Comparison of ENCODE assay signal across 13 cellular contexts in the genomic region with DNA sequence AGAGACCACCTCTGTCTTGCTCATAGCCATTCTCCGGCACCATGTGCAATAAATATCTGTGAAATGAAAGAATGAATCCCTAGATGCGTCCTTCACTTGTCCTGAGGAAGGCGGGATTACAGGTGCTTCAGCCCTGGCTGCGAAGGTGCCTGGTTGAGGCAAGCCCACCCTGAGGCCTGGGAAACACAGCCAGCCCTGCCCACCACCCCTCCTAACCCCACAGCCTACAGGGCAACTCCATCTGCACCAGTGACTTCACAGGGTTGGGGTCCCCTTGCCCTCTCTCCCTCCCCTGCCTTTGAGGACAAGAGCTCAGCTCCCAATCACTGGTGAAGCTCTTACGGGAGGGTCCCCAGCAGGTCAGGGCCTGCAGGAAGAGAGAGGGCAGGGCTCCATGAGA. TPM values are rescaled to one million over a fixed set of nuclear protein-coding genes. Genes with fewer than 3 reads are reported as not detected.
A peak's percentile ranks its signal among the peaks of the same experiment; 100 is the strongest.
DNase-seq lines count a peak whose midpoint lies in the region; ATAC-seq and TF ChIP-seq lines count a peak whose summit lies in the region.
"Had no signal": no experiment of that assay in that cellular context is flagged by ENCODE, and none has a peak within 500 bp of the region (broad histone marks: within the 10 kb centered on the region; RNA-seq: fewer than 3 reads in every experiment).

No MANE protein-coding gene starts in this region.

- H2BK12ac ChIP-seq in trophoblast cell (ENCODE audit: low read length), result peak overlapping the region; percentile 83

- no peak overlapping the region for H4K12ac ChIP-seq in trophoblast cell (ENCODE audit: low read depth, low read length)

- H3K79me2 ChIP-seq in trophoblast cell (ENCODE audit: control insufficient read depth, insufficient read depth, low read length, poor library complexity), result peaks cover 6% of the 10 kb centered on the region

- peaks cover 3% of the 10 kb centered on the region for H3K36me3 Mint-ChIP-seq in CD4-positive, CD25-positive, alpha-beta regulatory T cell
- no peaks in the 10 kb centered on the region for H3K36me3 Mint-ChIP-seq in dendritic cell treated with granulocyte-macrophage colony-stimulating factor and Interleukin-4, amounts not matched to agents 40 ng/mL and 50 ng/mL, for 4 days (ENCODE audit: low read depth)
- H3K36me3 Mint-ChIP-seq: type B pancreatic cell had no signal

- H2BK120ac ChIP-seq in trophoblast cell (ENCODE audit: insufficient read depth, low read length, poor library complexity), result peak overlapping the region; percentile 75

- peaks cover 33% of the 10 kb centered on the region for H3K79me1 ChIP-seq in trophoblast cell (ENCODE audit: low read length)

- no peaks in the 10 kb centered on the region for H3K36me3 ChIP-seq in CD4-positive, CD25-positive, alpha-beta regulatory T cell (ENCODE audit: control insufficient read depth, insufficient read depth, low read length)
- H3K36me3 ChIP-seq in Panc1 (ENCODE audit: control insufficient read depth, insufficient read depth, low read length) (no peaks in the 10 kb centered on the region), trophoblast cell (ENCODE audit: control insufficient read depth in 1 of 2, insufficient read depth in 2 of 2, low read length in 2 of 2) (no peaks in the 10 kb centered on the region)

- no peak for DNase-seq in CD4-positive, CD25-positive, alpha-beta regulatory T cell
- DNase-seq in Panc1 (ENCODE audit: low read depth, low spot score) (no peak), trophoblast cell (no peak), NCI-H187 treated with DMSO at 0.1 percent for 48 hours (lab: John Stamatoyannopoulos, UW) (no peak), HEK293T (ENCODE audit: extremely low spot score) (no peak), nucleus accumbens (lab: John Stamatoyannopoulos, UW) (no peak), Kasumi-1 (lab: John Stamatoyannopoulos, UW) (no peak)
- DNase-seq: stimulated activated CD4-positive, alpha-beta T cell treated with anti-CD3 and anti-CD28 coated beads, Interleukin-2, amount 100 ng/mL, for 48 hours had no signal

- CTCF ChIA-PET in Panc1 (lab: Charles Lee), result no interaction called here
- CTCF ChIA-PET in HEK293T (lab: Yijun Ruan, JAX), result interaction anchor here (1.0 to 1.8 kb wide), 2 partner anchors 23 to 141 kb away, joined by 3 to 5 read pairs; no protein-coding TSS in a partner anchor

- H4K8ac ChIP-seq in trophoblast cell (ENCODE audit: low read depth, low read length), result peak overlapping the region; percentile 13

- peak overlapping the region; percentile 30 for H2AFZ ChIP-seq in trophoblast cell (ENCODE audit: insufficient read depth, low read length, poor library complexity)

- in situ Hi-C loops in Panc1 (cut with HindIII; ENCODE audit: low pct_unique_long_range_greater_than_20kb, low sequenced_read_pairs), result no loop called here

- H3K23ac ChIP-seq in trophoblast cell (ENCODE audit: low read length), result no peak overlapping the region

- no TSS peak for BruUV-seq in Panc1 (replicated peaks; lab: Mats Ljungman, UMichigan)

- H3K4me2 ChIP-seq in trophoblast cell (ENCODE audit: low read length), result no peak overlapping the region

- peak overlapping the region; percentile 89 for H4K91ac ChIP-seq in trophoblast cell (ENCODE audit: low read depth, low read length)

- H3K27ac Mint-ChIP-seq in CD4-positive, CD25-positive, alpha-beta regulatory T cell, result peak overlapping the region; percentile 88 to 98 (median 96)
- peak overlapping the region; percentile 78 for H3K27ac Mint-ChIP-seq in dendritic cell treated with granulocyte-macrophage colony-stimulating factor and Interleukin-4, amounts not matched to agents 40 ng/mL and 50 ng/mL, for 4 days
- H3K27ac Mint-ChIP-seq: type B pancreatic cell had no signal

- no peaks in the 10 kb centered on the region for H3K27me3 Mint-ChIP-seq in CD4-positive, CD25-positive, alpha-beta regulatory T cell
- peaks cover 2% of the 10 kb centered on the region for H3K27me3 Mint-ChIP-seq in dendritic cell treated with granulocyte-macrophage colony-stimulating factor and Interleukin-4, amounts not matched to agents 40 ng/mL and 50 ng/mL, for 4 days
- H3K27me3 Mint-ChIP-seq: type B pancreatic cell had no signal

- H3K9me3 Mint-ChIP-seq in CD4-positive, CD25-positive, alpha-beta regulatory T cell, result no peaks in the 10 kb centered on the region
- no peaks in the 10 kb centered on the region for H3K9me3 Mint-ChIP-seq in dendritic cell treated with granulocyte-macrophage colony-stimulating factor and Interleukin-4, amounts not matched to agents 40 ng/mL and 50 ng/mL, for 4 days
- H3K9me3 Mint-ChIP-seq: type B pancreatic cell had no signal

- no CpG with 5 or more reads among the region's 5 CpGs for WGBS in trophoblast cell (ENCODE audit: extremely low coverage, insufficient coverage, insufficient read length)

- H3K4me1 ChIP-seq in CD4-positive, CD25-positive, alpha-beta regulatory T cell (ENCODE audit: control insufficient read depth, insufficient read depth, low read length, poor library complexity, severe bottlenecking), result peaks cover 31% of the 10 kb centered on the region
- H3K4me1 ChIP-seq in Panc1 (ENCODE audit: control insufficient read depth, insufficient read depth, low read length), result peaks cover 28% of the 10 kb centered on the region
- H3K4me1 ChIP-seq in trophoblast cell (ENCODE audit: control insufficient read depth in 1 of 2, insufficient read depth in 2 of 2, low read length in 2 of 2), result peaks cover 32 to 35% of the 10 kb centered on the region in 2 experiments

- peak overlapping the region; percentile 31 for H3K4ac ChIP-seq in trophoblast cell (ENCODE audit: low read depth, low read length)

- H2AK5ac ChIP-seq in trophoblast cell (ENCODE audit: low read length), result peak overlapping the region; percentile 29

- no peak overlapping the region for H3K4me3 ChIP-seq in CD4-positive, CD25-positive, alpha-beta regulatory T cell (ENCODE audit: low read depth, low read length)
- no peak overlapping the region for H3K4me3 ChIP-seq in Panc1 (ENCODE audit: low read depth in 2 of 2, low read length in 2 of 2)
- no peak overlapping the region for H3K4me3 ChIP-seq in trophoblast cell (ENCODE audit: low read depth, low read length)

- intact Hi-C loops in Panc1 (cut with micrococcal nuclease; ENCODE audit: unreplicated experiment), result no loop called here
- intact Hi-C loops in dendritic cell treated with granulocyte-macrophage colony-stimulating factor and Interleukin-4, amounts not matched to agents 40 ng/mL and 50 ng/mL, for 4 days (cut with micrococcal nuclease), result no loop called here

- H3K18ac ChIP-seq in trophoblast cell (ENCODE audit: low read length), result peak overlapping the region; percentile 58

- no peak overlapping the region for H3K27ac ChIP-seq in CD4-positive, CD25-positive, alpha-beta regulatory T cell (ENCODE audit: insufficient read depth, low read length, poor library complexity, severe bottlenecking)
- H3K27ac ChIP-seq in Panc1 (ENCODE audit: low read length), result peak overlapping the region; percentile 36; the same call in 1 of the 2 replicates
- H3K27ac ChIP-seq in trophoblast cell (ENCODE audit: low read depth, low read length), result peak overlapping the region; percentile 80

- H3K27me3 ChIP-seq in CD4-positive, CD25-positive, alpha-beta regulatory T cell (ENCODE audit: control insufficient read depth, insufficient read depth, low read length), result no peaks in the 10 kb centered on the region
- H3K27me3 ChIP-seq in Panc1 (ENCODE audit: control insufficient read depth, insufficient read depth, low read length), result no peaks in the 10 kb centered on the region
- H3K27me3 ChIP-seq in trophoblast cell (ENCODE audit: insufficient read depth, low read length), result no peaks in the 10 kb centered on the region

- H3K4me3 Mint-ChIP-seq in CD4-positive, CD25-positive, alpha-beta regulatory T cell, result peak overlapping the region; percentile 54 to 92 (median 74)
- no peak overlapping the region for H3K4me3 Mint-ChIP-seq in dendritic cell treated with granulocyte-macrophage colony-stimulating factor and Interleukin-4, amounts not matched to agents 40 ng/mL and 50 ng/mL, for 4 days
- H3K4me3 Mint-ChIP-seq: type B pancreatic cell had no signal

- ATAC-seq in CD4-positive, CD25-positive, alpha-beta regulatory T cell (ENCODE audit: low read depth in 2 of 2), result no peak
- ATAC-seq in Panc1, result no peak
- ATAC-seq: HCT116 had no signal

- peak overlapping the region; percentile 81 for H3K14ac ChIP-seq in trophoblast cell (ENCODE audit: low read length)

- peak overlapping the region; percentile 18 for H2BK5ac ChIP-seq in trophoblast cell (ENCODE audit: low read depth, low read length, poor library complexity)

- no peaks in the 10 kb centered on the region for H3K9me3 ChIP-seq in CD4-positive, CD25-positive, alpha-beta regulatory T cell (ENCODE audit: control insufficient read depth in 2 of 2, low read length in 2 of 2)
- H3K9me3 ChIP-seq in Panc1 (ENCODE audit: control insufficient read depth, insufficient read depth, low read depth, low read length) (no peaks in the 10 kb centered on the region), trophoblast cell (ENCODE audit: insufficient read depth, low read depth, low read length) (no peaks in the 10 kb centered on the region)

- H3K9ac ChIP-seq in trophoblast cell (ENCODE audit: low read length), result no peak overlapping the region

- no peak for TF ChIP-seq CTCF in Panc1 (IDR thresholded peaks at IDR 0.05)

- POLR2A ChIA-PET in Panc1 (lab: Charles Lee), result interaction anchor here (0.5 to 0.7 kb wide), 2 partner anchors 10 to 15 kb away, joined by 3 to 6 read pairs; no protein-coding TSS in a partner anchor
- POLR2A ChIA-PET in HEK293T (lab: Yijun Ruan, JAX), result interaction anchor here (1.0 kb wide), 1 partner anchor 190 kb away, joined by 4 read pairs; the partner anchor contains the start of gene TUT1

- H3K4me1 Mint-ChIP-seq in CD4-positive, CD25-positive, alpha-beta regulatory T cell, result peaks cover 0 to 54% (median 21%) of the 10 kb centered on the region in 4 donors
- peaks cover 64% of the 10 kb centered on the region for H3K4me1 Mint-ChIP-seq in dendritic cell treated with granulocyte-macrophage colony-stimulating factor and Interleukin-4, amounts not matched to agents 40 ng/mL and 50 ng/mL, for 4 days (ENCODE audit: low read depth)

TF ChIP-seq in HEK293T, 16 proteins besides CTCF, POLR2A, EP300 and RAD21:
- TF ChIP-seq ELF4 (IDR thresholded peaks at IDR 0.05) (no peak), SP1 (IDR thresholded peaks at IDR 0.05) (no peak), FOXK2 (IDR thresholded peaks at IDR 0.05) (no peak), L3MBTL2 (conservative IDR thresholded peaks at IDR 0.05) (no peak), FOXM1 (IDR thresholded peaks at IDR 0.05; ENCODE audit: borderline replicate concordance) (no peak), SUZ12 (IDR thresholded peaks at IDR 0.05) (no peak), BHLHE40 (IDR thresholded peaks at IDR 0.05; ENCODE audit: borderline replicate concordance) (no peak), HDGF (IDR thresholded peaks at IDR 0.05; ENCODE audit: borderline replicate concordance) (no peak), FOXA1 (IDR thresholded peaks at IDR 0.05) (no peak)

RNA-seq across cellular contexts. Expression of gene SCGB1A1, which starts 17.5 kb away (rescaled TPM):
- total RNA-seq in CD4-positive, CD25-positive, alpha-beta regulatory T cell, result not detected
- not detected for polyA plus RNA-seq in CD4-positive, CD25-positive, alpha-beta regulatory T cell
- 1.1 TPM for total RNA-seq in Panc1 (2021; ENCODE audit: unreplicated experiment)
- 0.70 TPM for polyA plus RNA-seq in Panc1 (2012; ENCODE audit: insufficient read length)
- polyA plus RNA-seq in trophoblast cell (2013), result not detected in 2 replicates
- total RNA-seq: endothelial cell of umbilical vein, RPMI7951 had no signal
- polyA plus RNA-seq: endothelial cell of umbilical vein had no signal
